10 cellular contexts compared by ENCODE assay signal in genomic region chr13:98556968-98557591, GRCh38. TPM values are rescaled to one million over a fixed set of nuclear protein-coding genes. Genes with fewer than 3 reads are reported as not detected.
DNase-seq lines count a peak whose midpoint lies in the region; ATAC-seq and TF ChIP-seq lines count a peak whose summit lies in the region.
"Had no signal": no experiment of that assay in that cellular context is flagged by ENCODE, and none has a peak within 500 bp of the region (broad histone marks: within the 10 kb centered on the region; RNA-seq: fewer than 3 reads in every experiment).

No MANE protein-coding gene starts in this region.

- H3K79me2 ChIP-seq in parathyroid adenoma = peaks cover 55% of the 10 kb centered on the region

- H3K4me2 ChIP-seq in parathyroid adenoma (ENCODE audit: low read length) = no peak overlapping the region

- H3K36me3 ChIP-seq in endodermal cell (ENCODE audit: control insufficient read depth, insufficient read depth, low read length) = peaks cover 9% of the 10 kb centered on the region
- H3K36me3 ChIP-seq in parathyroid adenoma (ENCODE audit: control insufficient read depth, insufficient read depth, low read length) = no peaks in the 10 kb centered on the region
- H3K36me3 ChIP-seq: tibial nerve had no signal

- H3K27me3 ChIP-seq in endodermal cell (ENCODE audit: control insufficient read depth, insufficient read depth, low read length, poor library complexity, severe bottlenecking) (no peaks in the 10 kb centered on the region), parathyroid adenoma (ENCODE audit: control insufficient read depth, insufficient read depth, low read length) (no peaks in the 10 kb centered on the region)
- H3K27me3 ChIP-seq: tibial nerve had no signal

- no peak overlapping the region for H3K27ac ChIP-seq in endodermal cell (ENCODE audit: low read depth, low read length)
- H3K27ac ChIP-seq in parathyroid adenoma = no peak overlapping the region
- H3K27ac ChIP-seq: tibial nerve had no signal

- H3K4me3 ChIP-seq in GM12875 (ENCODE audit: low read depth, low read length) (no peak overlapping the region), endodermal cell (ENCODE audit: low read length) (no peak overlapping the region), parathyroid adenoma (ENCODE audit: low read depth, low read length) (no peak overlapping the region)
- H3K4me3 ChIP-seq: tibial nerve had no signal

- H3K4me1 Mint-ChIP-seq in T-helper 2 cell treated with Interferon-gamma antibody and Interleukin-4, amounts not matched to agents 5 μg/mL and 100 μg/mL, for 36 hours (ENCODE audit: low read depth) = peaks cover 49% of the 10 kb centered on the region
- peaks cover 28% of the 10 kb centered on the region for H3K4me1 Mint-ChIP-seq in endodermal cell

- no peak for DNase-seq in T-helper 2 cell treated with Interferon-gamma antibody and Interleukin-4, amounts not matched to agents 5 μg/mL and 100 μg/mL, for 36 hours (ENCODE audit: low spot score)
- peak; percentile 56 for DNase-seq in endodermal cell
- no peak for DNase-seq in pons (ENCODE audit: low spot score)
- no peak for DNase-seq in amniotic stem cell (lab: John Stamatoyannopoulos, UW)
- no peak for DNase-seq in cortex of kidney (lab: John Stamatoyannopoulos, UW)
- DNase-seq: retina had no signal

- TF ChIP-seq CTCF in GM12875 (IDR thresholded peaks at IDR 0.05; ENCODE audit: borderline replicate concordance, insufficient read depth, low read depth, low read length) (peak; percentile 24; the same call in 1 of the 2 replicates), endodermal cell (conservative IDR thresholded peaks at IDR 0.05) (peak; percentile 52), parathyroid adenoma (IDR thresholded peaks at IDR 0.05) (peak; percentile 16)

- WGBS in endodermal cell (ENCODE audit: insufficient coverage in 1 of 2, insufficient read length in 1 of 2), 2 experiments = 82 to 87% methylated on average over 4 to 9 of the region's 9 CpGs

- H3K4me3 Mint-ChIP-seq in T-helper 2 cell treated with Interferon-gamma antibody and Interleukin-4, amounts not matched to agents 5 μg/mL and 100 μg/mL, for 36 hours = peak overlapping the region; percentile 43
- H3K4me3 Mint-ChIP-seq in endodermal cell = no peak overlapping the region

- peak overlapping the region; percentile 62 for H3K27ac Mint-ChIP-seq in T-helper 2 cell treated with Interferon-gamma antibody and Interleukin-4, amounts not matched to agents 5 μg/mL and 100 μg/mL, for 36 hours
- H3K27ac Mint-ChIP-seq in endodermal cell = no peak overlapping the region

- no peak overlapping the region for H2AFZ ChIP-seq in parathyroid adenoma

- H3K36me3 Mint-ChIP-seq in T-helper 2 cell treated with Interferon-gamma antibody and Interleukin-4, amounts not matched to agents 5 μg/mL and 100 μg/mL, for 36 hours (ENCODE audit: low read depth) = peaks cover 22% of the 10 kb centered on the region
- H3K36me3 Mint-ChIP-seq in endodermal cell (ENCODE audit: low read depth) = peaks cover 12% of the 10 kb centered on the region

- no peaks in the 10 kb centered on the region for H3K9me3 ChIP-seq in endodermal cell (ENCODE audit: control insufficient read depth, low read length)
- H3K9me3 ChIP-seq in parathyroid adenoma (ENCODE audit: control insufficient read depth, low read length) = no peaks in the 10 kb centered on the region
- H3K9me3 ChIP-seq: tibial nerve had no signal

- H3K9me3 Mint-ChIP-seq in T-helper 2 cell treated with Interferon-gamma antibody and Interleukin-4, amounts not matched to agents 5 μg/mL and 100 μg/mL, for 36 hours = no peaks in the 10 kb centered on the region
- no peaks in the 10 kb centered on the region for H3K9me3 Mint-ChIP-seq in endodermal cell

- no peaks in the 10 kb centered on the region for H3K27me3 Mint-ChIP-seq in T-helper 2 cell treated with Interferon-gamma antibody and Interleukin-4, amounts not matched to agents 5 μg/mL and 100 μg/mL, for 36 hours (ENCODE audit: low read depth)
- no peaks in the 10 kb centered on the region for H3K27me3 Mint-ChIP-seq in endodermal cell (ENCODE audit: insufficient read depth)

- no peak for ATAC-seq in GM18502 (IDR thresholded peaks at IDR 0.05; ENCODE audit: poor library complexity, unreplicated experiment)

- no peak overlapping the region for H3K9ac ChIP-seq in endodermal cell (ENCODE audit: extremely low read depth, low read length, poor library complexity, severe bottlenecking)
- H3K9ac ChIP-seq in parathyroid adenoma = no peak overlapping the region

- no peaks in the 10 kb centered on the region for H3K4me1 ChIP-seq in endodermal cell (ENCODE audit: control insufficient read depth, insufficient read depth, low read length)
- H3K4me1 ChIP-seq in parathyroid adenoma = no peaks in the 10 kb centered on the region

RNA-seq across cellular contexts. Expression of gene STK24, which starts 19.8 kb away (rescaled TPM):
- total RNA-seq in endodermal cell = 100 to 1,000 TPM; 115 to 125 TPM
- 109 TPM for polyA plus RNA-seq in endodermal cell (2013, experiment 1 of 2)
- 110 TPM for polyA plus RNA-seq in endodermal cell (2013, experiment 2 of 2)
